In genomic region chr11:64697663-64698375, GRCh38 we compare ENCODE assay signal across 19 cellular contexts. TPM values are rescaled to one million over a fixed set of nuclear protein-coding genes. Genes with fewer than 3 reads are reported as not detected.
"Had no signal": no experiment of that assay in that cellular context is flagged by ENCODE, and none has a peak within 500 bp of the region (broad histone marks: within the 10 kb centered on the region; RNA-seq: fewer than 3 reads in every experiment).

No MANE protein-coding gene starts in this region.

- H3K9me3 Mint-ChIP-seq: activated naive CD4-positive, alpha-beta T cell treated with anti-CD3 and anti-CD28 coated beads, Interleukin-2, amount 10 ng/mL, durations not matched to agents 7 days and 5 days; activated naive CD8-positive, alpha-beta T cell treated with anti-CD3 and anti-CD28 coated beads, Interleukin-2, amount 10 ng/mL, durations not matched to agents 7 days and 5 days; activated T-helper 1 cell treated with anti-CD3 and anti-CD28 coated beads, Interleukin-12 subunit alpha, Interleukin-12 subunit beta, Interleukin-2, Interleukin-4 antibody, amounts not matched to agents 30 ng/mL and 10 ng/mL and 1 ng/mL, durations not matched to agents 14 hours and 24 hours and 36 hours; dendritic cell treated with granulocyte-macrophage colony-stimulating factor and Interleukin-4, amounts not matched to agents 40 ng/mL and 50 ng/mL, for 4 days; natural killer cell had no signal

- H3K4me3 Mint-ChIP-seq: activated naive CD4-positive, alpha-beta T cell treated with anti-CD3 and anti-CD28 coated beads, Interleukin-2, amount 10 ng/mL, durations not matched to agents 7 days and 5 days; activated naive CD8-positive, alpha-beta T cell treated with anti-CD3 and anti-CD28 coated beads, Interleukin-2, amount 10 ng/mL, durations not matched to agents 7 days and 5 days; activated T-helper 1 cell treated with anti-CD3 and anti-CD28 coated beads, Interleukin-12 subunit alpha, Interleukin-12 subunit beta, Interleukin-2, Interleukin-4 antibody, amounts not matched to agents 30 ng/mL and 10 ng/mL and 1 ng/mL, durations not matched to agents 14 hours and 24 hours and 36 hours; dendritic cell treated with granulocyte-macrophage colony-stimulating factor and Interleukin-4, amounts not matched to agents 40 ng/mL and 50 ng/mL, for 4 days; natural killer cell had no signal

- H3K27ac Mint-ChIP-seq: activated naive CD4-positive, alpha-beta T cell treated with anti-CD3 and anti-CD28 coated beads, Interleukin-2, amount 10 ng/mL, durations not matched to agents 7 days and 5 days; activated naive CD8-positive, alpha-beta T cell treated with anti-CD3 and anti-CD28 coated beads, Interleukin-2, amount 10 ng/mL, durations not matched to agents 7 days and 5 days; activated T-helper 1 cell treated with anti-CD3 and anti-CD28 coated beads, Interleukin-12 subunit alpha, Interleukin-12 subunit beta, Interleukin-2, Interleukin-4 antibody, amounts not matched to agents 30 ng/mL and 10 ng/mL and 1 ng/mL, durations not matched to agents 14 hours and 24 hours and 36 hours; dendritic cell treated with granulocyte-macrophage colony-stimulating factor and Interleukin-4, amounts not matched to agents 40 ng/mL and 50 ng/mL, for 4 days; natural killer cell; progenitor cell of endocrine pancreas had no signal

- DNase-seq: activated CD4-positive, alpha-beta T cell treated with anti-CD3 and anti-CD28 coated beads for 4 hours; activated CD4-positive, alpha-beta T cell treated with anti-CD3 and anti-CD28 coated beads, Interleukin-2, amount 50 U/mL, for 4 hours; activated CD8-positive, alpha-beta memory T cell treated with anti-CD3 and anti-CD28 coated beads for 24 hours; activated gamma-delta T cell; activated naive CD4-positive, alpha-beta T cell treated with anti-CD3 and anti-CD28 coated beads, Interleukin-2, amount 10 ng/mL, durations not matched to agents 7 days and 5 days; activated naive CD8-positive, alpha-beta T cell treated with anti-CD3 and anti-CD28 coated beads, Interleukin-2, amount 10 ng/mL, durations not matched to agents 7 days and 5 days; brain microvascular endothelial cell; caudate nucleus; effector CD4-positive, alpha-beta T cell; left ventricle myocardium inferior; mesendoderm; natural killer cell; stimulated activated naive CD4-positive, alpha-beta T cell treated with Interleukin-2 at 50 U/mL for 16 hours; T-helper 1 cell had no signal

- ATAC-seq: natural killer cell, sciatic nerve had no signal

- H3K36me3 Mint-ChIP-seq: activated naive CD4-positive, alpha-beta T cell treated with anti-CD3 and anti-CD28 coated beads, Interleukin-2, amount 10 ng/mL, durations not matched to agents 7 days and 5 days; activated naive CD8-positive, alpha-beta T cell treated with anti-CD3 and anti-CD28 coated beads, Interleukin-2, amount 10 ng/mL, durations not matched to agents 7 days and 5 days; natural killer cell had no signal

RNA-seq across cellular contexts. Expression of gene NRXN2, which starts 25.2 kb away (rescaled TPM):
- total RNA-seq: epithelial cell of proximal tubule had no signal

RNA-seq across cellular contexts. Expression of gene RASGRP2, which starts 46.1 kb away (rescaled TPM):
- total RNA-seq: epithelial cell of proximal tubule had no signal
